ENCODE assay signal across 9 cellular contexts in genomic region chr14:61527325-61528100, GRCh38.
DNase-seq lines count a peak whose midpoint lies in the region; ATAC-seq and TF ChIP-seq lines count a peak whose summit lies in the region.
"Had no signal": no experiment of that assay in that cellular context is flagged by ENCODE, and none has a peak within 500 bp of the region (broad histone marks: within the 10 kb centered on the region; RNA-seq: fewer than 3 reads in every experiment).

No MANE protein-coding gene starts in this region.

- ATAC-seq in GM21576 (IDR thresholded peaks at IDR 0.05; ENCODE audit: unreplicated experiment) (no peak), HG02852 (IDR thresholded peaks at IDR 0.05; ENCODE audit: unreplicated experiment) (no peak)

- WGBS in esophagus squamous epithelium, 2 donors = 30 to 43% methylated on average over 10 of the region's 10 CpGs

- no peak overlapping the region for H3K4me3 ChIP-seq in esophagus squamous epithelium
- H3K4me3 ChIP-seq: SJCRH30 had no signal

- H3K4me1 ChIP-seq in esophagus squamous epithelium = peaks cover 45 to 83% (median 66%) of the 10 kb centered on the region in 3 donors

- peaks cover 0 to 21% (median 0%) of the 10 kb centered on the region in 3 donors for H3K36me3 ChIP-seq in esophagus squamous epithelium
- H3K36me3 ChIP-seq: SJCRH30 had no signal

- H3K9me3 ChIP-seq in esophagus squamous epithelium = no peaks in the 10 kb centered on the region
- H3K9me3 ChIP-seq: SJCRH30 had no signal

- no peak for TF ChIP-seq POLR2A in esophagus squamous epithelium (IDR thresholded peaks at IDR 0.05)

- CTCF ChIA-PET in RWPE1 (lab: Yijun Ruan, JAX) = no interaction called here

- H3K27ac ChIP-seq in RWPE1 (peak overlapping the region; percentile 100), esophagus squamous epithelium (peak overlapping the region; percentile 84 to 93 (median 88))
- H3K27ac ChIP-seq: SJCRH30 had no signal

- no peaks in the 10 kb centered on the region for H3K27me3 ChIP-seq in esophagus squamous epithelium
- H3K27me3 ChIP-seq: SJCRH30 had no signal

- TF ChIP-seq CTCF in RWPE1 (conservative IDR thresholded peaks at IDR 0.05; ENCODE audit: low read depth) = no peak
- peak in 1 of 6 experiments; percentile 5 for TF ChIP-seq CTCF in esophagus squamous epithelium (IDR thresholded peaks at IDR 0.05)

- POLR2A ChIA-PET in RWPE1 (lab: Yijun Ruan, JAX; ENCODE audit: low non-redundant PET) = no interaction called here

- peak; percentile 15 for DNase-seq in DMS53 treated with DMSO at 0.1 percent for 48 hours (lab: John Stamatoyannopoulos, UW; ENCODE audit: unreplicated experiment)
- no peak for DNase-seq in RWPE1 (ENCODE audit: low spot score)
- no peak for DNase-seq in esophagus squamous epithelium (lab: John Stamatoyannopoulos, UW)
- DNase-seq in renal cortical epithelial cell (ENCODE audit: low read depth) = peak; percentile 91
- DNase-seq in cerebellum (ENCODE audit: low spot score) = no peak
- no peak for DNase-seq in ureter (ENCODE audit: low spot score)

- intact Hi-C loops in esophagus squamous epithelium (cut with DNase I) = no loop called here

Comparison
In these comparisons a context has a peak if more than half of its experiments do, and no peak if none do; other contexts are left out.
1. DNase-seq: peak in DMS53 treated with DMSO at 0.1 percent for 48 hours (single experiment) and renal cortical epithelial cell (single experiment); none in RWPE1 (single experiment), esophagus squamous epithelium (single experiment), cerebellum (single experiment) and ureter (single experiment).